ENCODE assay signal across 17 cellular contexts in genomic region chr11:69274531-69275016, GRCh38.
A peak's percentile ranks its signal among the peaks of the same experiment; 100 is the strongest.
DNase-seq lines count a peak whose midpoint lies in the region; ATAC-seq and TF ChIP-seq lines count a peak whose summit lies in the region.
"Had no signal": no experiment of that assay in that cellular context is flagged by ENCODE, and none has a peak within 500 bp of the region (broad histone marks: within the 10 kb centered on the region; RNA-seq: fewer than 3 reads in every experiment).

No MANE protein-coding gene starts in this region.

- no peak for ATAC-seq in GM21619 (IDR thresholded peaks at IDR 0.05; ENCODE audit: unreplicated experiment)
- ATAC-seq: HCT116 had no signal

- no peaks in the 10 kb centered on the region for H3K27me3 ChIP-seq in mucosa of rectum (ENCODE audit: control insufficient read depth in 2 of 2, insufficient read depth in 2 of 2, low read length in 2 of 2)
- H3K27me3 ChIP-seq: MG63 had no signal

- no peak overlapping the region for H3K4me3 ChIP-seq in LNCaP clone FGC (ENCODE audit: low read depth, low read length)
- H3K4me3 ChIP-seq in epithelial cell of esophagus (ENCODE audit: low read length) = no peak overlapping the region
- H3K4me3 ChIP-seq in mucosa of rectum (ENCODE audit: low read length in 2 of 2) = no peak overlapping the region
- H3K4me3 ChIP-seq: MG63 had no signal

- no peaks in the 10 kb centered on the region for H3K9me3 ChIP-seq in mucosa of rectum (ENCODE audit: control insufficient read depth in 2 of 2, low read length in 2 of 2)
- H3K9me3 ChIP-seq: MG63 had no signal

- H3K9ac ChIP-seq in mucosa of rectum (ENCODE audit: low read depth in 1 of 2, low read length in 2 of 2) = peak overlapping the region; percentile 56

- H3K36me3 ChIP-seq in mucosa of rectum (ENCODE audit: control insufficient read depth in 2 of 2, insufficient read depth in 2 of 2, low read length in 2 of 2) = no peaks in the 10 kb centered on the region
- H3K36me3 ChIP-seq: MG63 had no signal

- peak overlapping the region; percentile 85 for H3K27ac ChIP-seq in 22Rv1
- H3K27ac ChIP-seq in mucosa of rectum (ENCODE audit: low read depth in 2 of 2, low read length in 2 of 2) = peak overlapping the region; percentile 82 to 91

- DNase-seq in LNCaP clone FGC (ENCODE audit: low read depth) = peak; percentile 96
- peak; percentile 97 for DNase-seq in epithelial cell of esophagus (ENCODE audit: low read depth)
- DNase-seq in NCI-H128 (lab: John Stamatoyannopoulos, UW; ENCODE audit: unreplicated experiment) = no peak
- no peak for DNase-seq in T-helper 9 cell
- DNase-seq in GDM1 (lab: John Stamatoyannopoulos, UW) = no peak
- DNase-seq: activated CD4-positive, alpha-beta T cell treated with anti-CD3 and anti-CD28 coated beads for 1 hour; activated T-cell treated with anti-CD3 and anti-CD28 coated beads for 4 hours; cerebellar nuclear complex; DMS 273 treated with DMSO at 0.1 percent for 48 hours; head of caudate nucleus; MG63; NCI-H2227 treated with DMSO at 0.1 percent for 48 hours; substantia nigra had no signal

- peaks cover 28 to 53% of the 10 kb centered on the region in 2 donors for H3K4me1 ChIP-seq in mucosa of rectum (ENCODE audit: control insufficient read depth in 2 of 2, insufficient read depth in 2 of 2, low read length in 2 of 2)

- no peak for TF ChIP-seq CTCF in 22Rv1 (IDR thresholded peaks at IDR 0.05)
- no peak for TF ChIP-seq CTCF in LNCaP clone FGC (IDR thresholded peaks at IDR 0.05; ENCODE audit: control insufficient read depth, extremely low read depth, insufficient read depth)
- no peak for TF ChIP-seq CTCF in epithelial cell of esophagus (IDR thresholded peaks at IDR 0.05; ENCODE audit: insufficient read depth, low read depth, low read length, missing control alignments)

Comparison
In these comparisons a context has a peak if more than half of its experiments do, and no peak if none do; other contexts are left out.
1. DNase-seq: peak in LNCaP clone FGC (single experiment) and epithelial cell of esophagus (single experiment); none in NCI-H128 (single experiment), T-helper 9 cell (single experiment) and GDM1 (single experiment).